Comparison of ENCODE assay signal across 1 cellular context in genomic region chr7:78873117-78873516, GRCh38.
TF ChIP-seq lines count a peak whose summit lies in the region.

No MANE protein-coding gene starts in this region.

TF ChIP-seq in GM23338, 12 proteins besides CTCF, POLR2A, EP300 and RAD21 (continued from another document):
- TF ChIP-seq ZNF462 (CRISPR knock-in tag; IDR thresholded peaks at IDR 0.05) (no peak), JUNB (IDR thresholded peaks at IDR 0.05; ENCODE audit: unreplicated experiment) (no peak)
